Comparison of ENCODE assay signal across 1 cellular context in genomic region chr13:85650613-85651012, GRCh38.
TF ChIP-seq lines count a peak whose summit lies in the region.

No MANE protein-coding gene starts in this region.

TF ChIP-seq in WTC11, 78 proteins besides CTCF, POLR2A, EP300 and RAD21 (continued from another document):
- TF ChIP-seq ZNF425 (CRISPR knock-in tag; conservative IDR thresholded peaks at IDR 0.05) (no peak), TCF7 (CRISPR knock-in tag; IDR thresholded peaks at IDR 0.05; ENCODE audit: low read depth) (no peak), ZNF232 (CRISPR knock-in tag; IDR thresholded peaks at IDR 0.05) (no peak), ESRRA (CRISPR knock-in tag; IDR thresholded peaks at IDR 0.05; ENCODE audit: borderline replicate concordance) (no peak)
